ENCODE assay signal across 1 cellular context in genomic region chr20:63257629-63258028, GRCh38.
TF ChIP-seq lines count a peak whose summit lies in the region.

No MANE protein-coding gene starts in this region.

TF ChIP-seq in H1, 55 proteins besides CTCF, POLR2A, EP300 and RAD21:
- TF ChIP-seq CHD2 (IDR thresholded peaks at IDR 0.05; ENCODE audit: low read length): no peak
- no peak for TF ChIP-seq GABPA (IDR thresholded peaks at IDR 0.05; ENCODE audit: borderline replicate concordance, insufficient read depth, low read length)
- no peak for TF ChIP-seq SIN3A (conservative IDR thresholded peaks at IDR 0.05 in 1 of 2, IDR thresholded peaks at IDR 0.05 in 1 of 2; ENCODE audit: low read depth in 1 of 2, low read length in 2 of 2)
- TF ChIP-seq JUND (IDR thresholded peaks at IDR 0.05; ENCODE audit: low read length): no peak
- no peak for TF ChIP-seq CBX5 (IDR thresholded peaks at IDR 0.05; ENCODE audit: low read depth, low read length)
- no peak for TF ChIP-seq CHD1 (IDR thresholded peaks at IDR 0.05; ENCODE audit: low read depth, low read length)
- TF ChIP-seq NRF1 (IDR thresholded peaks at IDR 0.05; ENCODE audit: low read depth, low read length): no peak
- no peak for TF ChIP-seq POLR2AphosphoS5 (IDR thresholded peaks at IDR 0.05; ENCODE audit: low read depth, low read length)
- no peak for TF ChIP-seq BACH1 (IDR thresholded peaks at IDR 0.05; ENCODE audit: low read length)
- TF ChIP-seq RFX5 (IDR thresholded peaks at IDR 0.05; ENCODE audit: borderline replicate concordance, low read depth, low read length): no peak
- TF ChIP-seq PHF8 (conservative IDR thresholded peaks at IDR 0.05; ENCODE audit: low read depth, low read length): no peak
- TF ChIP-seq KDM4A (IDR thresholded peaks at IDR 0.05; ENCODE audit: low read depth, low read length, severe bottlenecking): no peak
- TF ChIP-seq CREB1 (IDR thresholded peaks at IDR 0.05): no peak
- TF ChIP-seq, protein P1, sequence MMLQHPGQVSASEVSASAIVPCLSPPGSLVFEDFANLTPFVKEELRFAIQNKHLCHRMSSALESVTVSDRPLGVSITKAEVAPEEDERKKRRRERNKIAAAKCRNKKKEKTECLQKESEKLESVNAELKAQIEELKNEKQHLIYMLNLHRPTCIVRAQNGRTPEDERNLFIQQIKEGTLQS (IDR thresholded peaks at IDR 0.05; ENCODE audit: insufficient read depth, low read depth, low read length): no peak
- TF ChIP-seq KDM1A (IDR thresholded peaks at IDR 0.05; ENCODE audit: borderline replicate concordance, low read length): no peak
- no peak for TF ChIP-seq MAFK (IDR thresholded peaks at IDR 0.05; ENCODE audit: low read depth, low read length)
- TF ChIP-seq RNF2 (IDR thresholded peaks at IDR 0.05; ENCODE audit: borderline replicate concordance, low read depth, low read length, missing control alignments, poor library complexity, severe bottlenecking): no peak
- no peak for TF ChIP-seq TCF12 (IDR thresholded peaks at IDR 0.05; ENCODE audit: low read depth, low read length)
- no peak for TF ChIP-seq CBX8 (IDR thresholded peaks at IDR 0.05; ENCODE audit: borderline replicate concordance, low read depth, low read length)
TF ChIP-seq in H1: peak in this region for 0.
